In the genomic region with DNA sequence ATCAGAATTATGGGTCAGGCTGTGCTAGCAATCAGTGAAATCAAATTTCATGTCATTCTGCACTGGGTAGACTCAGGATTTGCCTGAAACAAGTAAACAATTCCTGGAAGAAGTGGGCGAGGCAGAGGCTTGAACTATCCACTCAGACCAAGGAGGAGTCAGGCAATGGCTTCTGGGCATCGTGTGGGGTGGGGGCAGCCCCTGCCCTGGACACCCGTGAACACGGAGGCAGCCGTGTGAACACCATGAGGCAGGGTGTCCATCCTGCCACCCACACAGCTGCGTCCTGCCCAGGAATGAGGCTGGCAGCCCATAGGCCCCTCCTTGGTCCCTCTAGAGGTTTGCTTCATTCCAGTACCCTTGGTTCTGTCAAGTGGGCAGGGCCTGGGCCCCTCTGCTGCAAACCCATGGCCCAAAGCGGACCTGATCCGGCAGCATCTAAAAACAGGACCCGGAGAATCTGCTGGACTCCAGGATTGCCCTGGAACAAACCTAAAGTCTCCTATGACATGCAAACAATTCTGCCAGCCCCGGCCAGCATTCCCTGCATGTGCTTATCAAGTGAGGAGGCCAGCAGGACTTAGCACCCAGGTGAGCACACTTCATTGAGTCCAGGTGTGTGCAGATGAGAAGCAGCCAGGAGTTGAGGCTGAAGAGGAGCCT, we compare ENCODE assay signal across 21 cellular contexts.
A peak's percentile ranks its signal among the peaks of the same experiment; 100 is the strongest.
DNase-seq lines count a peak whose midpoint lies in the region; ATAC-seq, FAIRE-seq and TF ChIP-seq lines count a peak whose summit lies in the region.
"Had no signal": no experiment of that assay in that cellular context is flagged by ENCODE, and none has a peak within 500 bp of the region (broad histone marks: within the 10 kb centered on the region; RNA-seq: fewer than 3 reads in every experiment).

No MANE protein-coding gene starts in this region.

- no peaks in the 10 kb centered on the region for H4K20me1 ChIP-seq in PC-9 (ENCODE audit: insufficient read depth)

- H3K9me2 ChIP-seq in PC-9 (ENCODE audit: insufficient read depth), result no peaks in the 10 kb centered on the region

- TF ChIP-seq CTCF in PC-9 (conservative IDR thresholded peaks at IDR 0.05), result no peak
- TF ChIP-seq CTCF in kidney (IDR thresholded peaks at IDR 0.05; ENCODE audit: borderline replicate concordance, extremely low read depth, insufficient read depth), result no peak
- TF ChIP-seq CTCF in type B pancreatic cell (conservative IDR thresholded peaks at IDR 0.05), result no peak
- no peak for TF ChIP-seq CTCF in CD14-positive monocyte (IDR thresholded peaks at IDR 0.05)

- H3K27me3 ChIP-seq in PC-9 (ENCODE audit: insufficient read depth, low read depth), result no peaks in the 10 kb centered on the region
- H3K27me3 ChIP-seq: pancreas, right atrium auricular region had no signal

- H3K27me3 Mint-ChIP-seq in type B pancreatic cell (peaks cover 3% of the 10 kb centered on the region), CD14-positive monocyte (ENCODE audit: low read depth in 3 of 3) (peaks cover 0 to 3% (median 2%) of the 10 kb centered on the region in 3 donors)
- H3K27me3 Mint-ChIP-seq: activated naive CD4-positive, alpha-beta T cell treated with anti-CD3 and anti-CD28 coated beads, Interleukin-2, amount 50 U/mL, for 24 hours; CD4-positive, alpha-beta memory T cell had no signal

- no peak overlapping the region for H3K9ac ChIP-seq in kidney (ENCODE audit: low read length in 2 of 2)

- H3K36me3 ChIP-seq in PC-9 (ENCODE audit: low read depth) (no peaks in the 10 kb centered on the region), kidney (ENCODE audit: control insufficient read depth in 1 of 2, insufficient read depth in 2 of 2, low read length in 2 of 2) (no peaks in the 10 kb centered on the region)
- H3K36me3 ChIP-seq: pancreas, right atrium auricular region had no signal

- peak; percentile 46 for ATAC-seq in sciatic nerve
- ATAC-seq: pancreas had no signal

- peaks cover 31% of the 10 kb centered on the region for H3K4me1 ChIP-seq in PC-9 (replicated peaks; ENCODE audit: insufficient read depth)
- peaks cover 6 to 32% of the 10 kb centered on the region in 2 donors for H3K4me1 ChIP-seq in kidney (ENCODE audit: control insufficient read depth in 1 of 2, insufficient read depth in 1 of 2, low read depth in 1 of 2, low read length in 2 of 2)

- no peaks in the 10 kb centered on the region for H3K79me2 ChIP-seq in PC-9 (ENCODE audit: low read depth)

- intact Hi-C loops in PC-9 (cut with micrococcal nuclease; ENCODE audit: unreplicated experiment) (no loop called here), kidney (cut with DNase I) (no loop called here), sciatic nerve (cut with DNase I) (no loop called here), CD14-positive monocyte (cut with micrococcal nuclease) (no loop called here)

- H3K4me1 Mint-ChIP-seq in type B pancreatic cell (ENCODE audit: unreplicated experiment) (peaks cover 35% of the 10 kb centered on the region), CD14-positive monocyte (peaks cover 3% of the 10 kb centered on the region)

- peak overlapping the region; percentile 84 for H3K27ac ChIP-seq in PC-9
- peak overlapping the region in 1 of 2 donors; percentile 1 for H3K27ac ChIP-seq in kidney (ENCODE audit: low read depth in 2 of 2, low read length in 2 of 2)
- H3K27ac ChIP-seq: HL-60, pancreas, right atrium auricular region had no signal

- peaks cover 8% of the 10 kb centered on the region for H3K36me3 Mint-ChIP-seq in type B pancreatic cell
- H3K36me3 Mint-ChIP-seq in CD14-positive monocyte, result no peaks in the 10 kb centered on the region
- H3K36me3 Mint-ChIP-seq: natural killer cell treated with Interleukin-12 subunit alpha and Interleukin-12 subunit beta and Interleukin-15 and Interleukin-18, amount 100 ng/mL, for 72 hours had no signal

- no peaks in the 10 kb centered on the region for H3K9me3 ChIP-seq in PC-9 (ENCODE audit: insufficient read depth, low read depth)
- H3K9me3 ChIP-seq in kidney (ENCODE audit: control insufficient read depth in 1 of 2, low read length in 2 of 2), result no peaks in the 10 kb centered on the region
- H3K9me3 ChIP-seq: pancreas, right atrium auricular region had no signal

- peaks cover 23% of the 10 kb centered on the region for H3F3A ChIP-seq in PC-9 (ENCODE audit: insufficient read depth, low read depth)

- no peak overlapping the region for H2AFZ ChIP-seq in PC-9

- no peak for FAIRE-seq in kidney (lab: Jason Lieb, UNC)
- FAIRE-seq: pancreas had no signal

- H3K4me2 ChIP-seq in PC-9, result peak overlapping the region; percentile 63; the same call in 1 of the 2 replicates

- H3K4me3 ChIP-seq in PC-9 (no peak overlapping the region), kidney (ENCODE audit: low read length in 2 of 2) (no peak overlapping the region)
- H3K4me3 ChIP-seq: pancreas, right atrium auricular region had no signal

- H3K27ac Mint-ChIP-seq in type B pancreatic cell, result peak overlapping the region; percentile 33
- peak overlapping the region in 1 of 7 donors; percentile 2 for H3K27ac Mint-ChIP-seq in CD14-positive monocyte
- H3K27ac Mint-ChIP-seq: activated B cell treated with CpG ODN at 0.5 μM for 24 hours; activated naive CD4-positive, alpha-beta T cell treated with anti-CD3 and anti-CD28 coated beads, Interleukin-2, amount 50 U/mL, for 24 hours; natural killer cell treated with Interleukin-12 subunit alpha and Interleukin-12 subunit beta and Interleukin-15 and Interleukin-18, amount 100 ng/mL, for 72 hours had no signal

- CTCF ChIA-PET in PC-9 (lab: Charles Lee), result no interaction called here

- H3K9me3 Mint-ChIP-seq in type B pancreatic cell, result no peaks in the 10 kb centered on the region
- no peaks in the 10 kb centered on the region for H3K9me3 Mint-ChIP-seq in CD14-positive monocyte
- H3K9me3 Mint-ChIP-seq: activated B cell treated with CpG ODN at 0.5 μM for 24 hours; activated naive CD4-positive, alpha-beta T cell treated with anti-CD3 and anti-CD28 coated beads, Interleukin-2, amount 50 U/mL, for 24 hours; CD4-positive, alpha-beta memory T cell; H9; natural killer cell treated with Interleukin-12 subunit alpha and Interleukin-12 subunit beta and Interleukin-15 and Interleukin-18, amount 100 ng/mL, for 72 hours had no signal

- BruUV-seq in PC-9 (replicated peaks; lab: Mats Ljungman, UMichigan), result no TSS peak

- POLR2A ChIA-PET in PC-9 (lab: Charles Lee; ENCODE audit: unreplicated experiment), result no interaction called here

- H3K4me3 Mint-ChIP-seq in type B pancreatic cell, result no peak overlapping the region
- no peak overlapping the region for H3K4me3 Mint-ChIP-seq in CD14-positive monocyte
- H3K4me3 Mint-ChIP-seq: activated B cell treated with CpG ODN at 0.5 μM for 24 hours; activated naive CD4-positive, alpha-beta T cell treated with anti-CD3 and anti-CD28 coated beads, Interleukin-2, amount 50 U/mL, for 24 hours; CD4-positive, alpha-beta memory T cell; H9; natural killer cell treated with Interleukin-12 subunit alpha and Interleukin-12 subunit beta and Interleukin-15 and Interleukin-18, amount 100 ng/mL, for 72 hours had no signal

- DNase-seq in PC-9, result no peak
- peak; percentile 61 for DNase-seq in kidney
- DNase-seq in sciatic nerve (ENCODE audit: low spot score), result no peak
- no peak for DNase-seq in type B pancreatic cell (ENCODE audit: extremely low spot score, unreplicated experiment)
- no peak for DNase-seq in CD14-positive monocyte (ENCODE audit: low spot score)
- no peak for DNase-seq in SW480 (ENCODE audit: low spot score)
- DNase-seq in NCI-H1694 (lab: John Stamatoyannopoulos, UW), result no peak
- DNase-seq: activated B cell treated with CpG ODN at 0.5 μM for 24 hours; CD4-positive, alpha-beta memory T cell; cortex of kidney; EL; H9; NCI-H1930; NCI-H2227 treated with DMSO at 0.1 percent for 48 hours; OCI-M1; pancreas; SHP77 treated with DMSO at 0.1 percent for 48 hours had no signal
